In genomic region chr22:16819249-16819648, GRCh38 we compare ENCODE assay signal across 20 cellular contexts. TPM values are rescaled to one million over a fixed set of nuclear protein-coding genes. Genes with fewer than 3 reads are reported as not detected.
DNase-seq lines count a peak whose midpoint lies in the region; ATAC-seq lines count a peak whose summit lies in the region.
"Had no signal": no experiment of that assay in that cellular context is flagged by ENCODE, and none has a peak within 500 bp of the region (broad histone marks: within the 10 kb centered on the region; RNA-seq: fewer than 3 reads in every experiment).

No MANE protein-coding gene starts in this region.

- H3K4me1 Mint-ChIP-seq in naive thymus-derived CD4-positive, alpha-beta T cell, result peaks cover 3 to 11% (median 6%) of the 10 kb centered on the region in 7 donors
- peaks cover 2 to 6% (median 4%) of the 10 kb centered on the region in 4 donors for H3K4me1 Mint-ChIP-seq in CD4-positive, alpha-beta memory T cell

- H3K4me2 ChIP-seq in BLaER1 treated with 17β-estradiol and CSF1 and Interleukin-3, amounts not matched to agents 10 nM and 100 nM, result peak overlapping the region in 10 of 11 experiments; percentile 12 to 81 (median 45); a peak in 15 of 22 replicates

- H3K27me3 ChIP-seq in BLaER1 treated with 17β-estradiol and CSF1 and Interleukin-3, amounts not matched to agents 10 nM and 100 nM, result no peaks in the 10 kb centered on the region
- no peaks in the 10 kb centered on the region for H3K27me3 ChIP-seq in naive thymus-derived CD4-positive, alpha-beta T cell (ENCODE audit: control insufficient read depth in 2 of 2, insufficient read depth in 2 of 2, low read length in 2 of 2)
- H3K27me3 ChIP-seq in CD4-positive, alpha-beta memory T cell (ENCODE audit: insufficient read depth, low read length), result no peaks in the 10 kb centered on the region
- H3K27me3 ChIP-seq: BE2C had no signal

- no peak for ATAC-seq in naive thymus-derived CD4-positive, alpha-beta T cell
- ATAC-seq: GM12878 had no signal

- H3K9me3 Mint-ChIP-seq in naive thymus-derived CD4-positive, alpha-beta T cell, result peaks cover 0 to 19% (median 9%) of the 10 kb centered on the region in 11 donors
- H3K9me3 Mint-ChIP-seq in CD4-positive, alpha-beta memory T cell, result peaks cover 0 to 12% (median 8%) of the 10 kb centered on the region in 8 donors

- in situ Hi-C loops in KBM-7 (cut with MboI; ENCODE audit: low pct_unique_long_range_greater_than_20kb, low sequenced_read_pairs), result no loop called here

- peaks cover 0 to 7% (median 0%) of the 10 kb centered on the region in 5 donors for H3K36me3 Mint-ChIP-seq in naive thymus-derived CD4-positive, alpha-beta T cell
- no peaks in the 10 kb centered on the region for H3K36me3 Mint-ChIP-seq in CD4-positive, alpha-beta memory T cell
- H3K36me3 Mint-ChIP-seq: IgD-negative memory B cell had no signal

- no peak overlapping the region for H3K9ac ChIP-seq in BLaER1 treated with 17β-estradiol and CSF1 and Interleukin-3, amounts not matched to agents 10 nM and 100 nM

- CTCF ChIA-PET in naive thymus-derived CD4-positive, alpha-beta T cell (lab: Charles Lee), result no interaction called here
- CTCF ChIA-PET in CD4-positive, alpha-beta memory T cell (lab: Charles Lee; ENCODE audit: partially characterized antibody), result no interaction called here

- peaks cover 4 to 19% (median 14%) of the 10 kb centered on the region in 5 donors for H3K27me3 Mint-ChIP-seq in naive thymus-derived CD4-positive, alpha-beta T cell
- peaks cover 0 to 14% of the 10 kb centered on the region in 2 donors for H3K27me3 Mint-ChIP-seq in CD4-positive, alpha-beta memory T cell
- H3K27me3 Mint-ChIP-seq: IgD-negative memory B cell had no signal

- peak overlapping the region in 4 of 11 experiments; percentile 24 to 53 (median 27); a peak in 4 of 22 replicates for H3K27ac ChIP-seq in BLaER1 treated with 17β-estradiol and CSF1 and Interleukin-3, amounts not matched to agents 10 nM and 100 nM
- H3K27ac ChIP-seq in naive thymus-derived CD4-positive, alpha-beta T cell (ENCODE audit: low read depth, low read length), result no peak overlapping the region
- H3K27ac ChIP-seq in CD4-positive, alpha-beta memory T cell (ENCODE audit: low read depth, low read length), result no peak overlapping the region
- H3K27ac ChIP-seq: RWPE1 had no signal

- no peak overlapping the region for H3K4me3 Mint-ChIP-seq in naive thymus-derived CD4-positive, alpha-beta T cell
- no peak overlapping the region for H3K4me3 Mint-ChIP-seq in CD4-positive, alpha-beta memory T cell
- H3K4me3 Mint-ChIP-seq: H9 had no signal

- no peaks in the 10 kb centered on the region for H4K20me1 ChIP-seq in BLaER1 treated with 17β-estradiol and CSF1 and Interleukin-3, amounts not matched to agents 10 nM and 100 nM

- no peak overlapping the region for H3K27ac Mint-ChIP-seq in naive thymus-derived CD4-positive, alpha-beta T cell
- H3K27ac Mint-ChIP-seq in CD4-positive, alpha-beta memory T cell, result no peak overlapping the region
- H3K27ac Mint-ChIP-seq: H9, IgD-negative memory B cell had no signal

- POLR2A ChIA-PET in naive thymus-derived CD4-positive, alpha-beta T cell (lab: Charles Lee), result no interaction called here
- POLR2A ChIA-PET in CD4-positive, alpha-beta memory T cell (lab: Charles Lee; ENCODE audit: partially characterized antibody), result no interaction called here

- intact Hi-C loops in naive thymus-derived CD4-positive, alpha-beta T cell (cut with micrococcal nuclease), result no loop called here
- intact Hi-C loops in CD4-positive, alpha-beta memory T cell (cut with micrococcal nuclease), result no loop called here

- H3K4me1 ChIP-seq in BLaER1 treated with 17β-estradiol and CSF1 and Interleukin-3, amounts not matched to agents 10 nM and 100 nM, result peaks cover under 1 to 27% (median 12%) of the 10 kb centered on the region in 10 experiments; a peak in 17 of 20 replicates
- H3K4me1 ChIP-seq in naive thymus-derived CD4-positive, alpha-beta T cell (ENCODE audit: control insufficient read depth in 2 of 2, insufficient read depth in 2 of 2, low read length in 2 of 2), result no peaks in the 10 kb centered on the region
- H3K4me1 ChIP-seq in CD4-positive, alpha-beta memory T cell (ENCODE audit: insufficient read depth, low read length), result peaks cover 1% of the 10 kb centered on the region
- H3K4me1 ChIP-seq: BE2C, Caco-2 had no signal

- peaks cover 5 to 11% (median 9%) of the 10 kb centered on the region in 11 experiments; a peak in 20 of 22 replicates for H3K9me3 ChIP-seq in BLaER1 treated with 17β-estradiol and CSF1 and Interleukin-3, amounts not matched to agents 10 nM and 100 nM (replicated peaks in 1 of 11)
- H3K9me3 ChIP-seq in naive thymus-derived CD4-positive, alpha-beta T cell (ENCODE audit: control insufficient read depth in 2 of 3, low read length in 3 of 3), result no peaks in the 10 kb centered on the region
- H3K9me3 ChIP-seq in CD4-positive, alpha-beta memory T cell (ENCODE audit: control insufficient read depth in 1 of 2, low read length in 2 of 2), result no peaks in the 10 kb centered on the region
- H3K9me3 ChIP-seq: BE2C had no signal

- DNase-seq in KBM-7 (peak; percentile 25), NOMO-1 treated with dmso at 0.1 percent for 144 hours (lab: John Stamatoyannopoulos, UW; ENCODE audit: unreplicated experiment) (peak; percentile 5), fibroblast of gingiva (ENCODE audit: low read depth) (peak; percentile 24), iPS-NIHi11 (ENCODE audit: low spot score) (no peak)
- no peak for DNase-seq in naive thymus-derived CD4-positive, alpha-beta T cell
- no peak for DNase-seq in CD4-positive, alpha-beta memory T cell
- DNase-seq in activated CD8-positive, alpha-beta memory T cell treated with anti-CD3 and anti-CD28 coated beads for 24 hours, result no peak
- DNase-seq: BE2C, Caco-2, DMS53, H9, NCI-H2029, NCI-H2171 treated with DMSO at 0.1 percent for 48 hours, NCI-H774, T-helper 1 cell had no signal

- H3K36me3 ChIP-seq in BLaER1 treated with 17β-estradiol and CSF1 and Interleukin-3, amounts not matched to agents 10 nM and 100 nM, result no peaks in the 10 kb centered on the region
- H3K36me3 ChIP-seq in naive thymus-derived CD4-positive, alpha-beta T cell (ENCODE audit: control insufficient read depth in 2 of 3, insufficient read depth in 3 of 3, low read length in 3 of 3), result no peaks in the 10 kb centered on the region
- H3K36me3 ChIP-seq in CD4-positive, alpha-beta memory T cell (ENCODE audit: insufficient read depth, low read length), result no peaks in the 10 kb centered on the region
- H3K36me3 ChIP-seq: BE2C had no signal

- H3K4me3 ChIP-seq in BLaER1 treated with 17β-estradiol and CSF1 and Interleukin-3, amounts not matched to agents 10 nM and 100 nM, result no peak overlapping the region
- H3K4me3 ChIP-seq in naive thymus-derived CD4-positive, alpha-beta T cell (ENCODE audit: low read length), result no peak overlapping the region
- H3K4me3 ChIP-seq in CD4-positive, alpha-beta memory T cell (ENCODE audit: low read length in 2 of 2), result no peak overlapping the region
- H3K4me3 ChIP-seq: GM12878 had no signal

RNA-seq across cellular contexts. Expression of gene XKR3, which starts 6.0 kb away (rescaled TPM):
- total RNA-seq in naive thymus-derived CD4-positive, alpha-beta T cell, result not detected
- polyA plus RNA-seq in naive thymus-derived CD4-positive, alpha-beta T cell, result under 1 TPM in 1 of 2 donors, not detected in 1; 0.12 TPM
- total RNA-seq in CD4-positive, alpha-beta memory T cell, result not detected
- polyA plus RNA-seq in CD4-positive, alpha-beta memory T cell, result not detected
- total RNA-seq: Caco-2, GM12878, H9, NCI-H460 had no signal
- polyA plus RNA-seq: IgD-negative memory B cell had no signal

Comparison
In these comparisons a context has a peak if more than half of its experiments do, and no peak if none do; other contexts are left out.
1. DNase-seq: peak in KBM-7 (single experiment), NOMO-1 treated with dmso at 0.1 percent for 144 hours (single experiment) and fibroblast of gingiva (single experiment); none in iPS-NIHi11 (single experiment), naive thymus-derived CD4-positive, alpha-beta T cell (0 of 9), CD4-positive, alpha-beta memory T cell (0 of 5) and activated CD8-positive, alpha-beta memory T cell treated with anti-CD3 and anti-CD28 coated beads for 24 hours (single experiment).